ENCODE assay signal across 31 cellular contexts in genomic region chrX:113019958-113020357, GRCh38.
"Had no signal": no experiment of that assay in that cellular context is flagged by ENCODE, and none has a peak within 500 bp of the region (broad histone marks: within the 10 kb centered on the region; RNA-seq: fewer than 3 reads in every experiment).

No MANE protein-coding gene starts in this region.

- FAIRE-seq: TTC549 had no signal

- H3K27ac ChIP-seq: adrenal gland, body of pancreas, brain microvascular endothelial cell, breast epithelium, VCaP had no signal

- H3K36me3 ChIP-seq: adrenal gland, brain microvascular endothelial cell, breast epithelium had no signal

- H3K27me3 ChIP-seq: adrenal gland, body of pancreas, brain microvascular endothelial cell had no signal

- H3K4me1 ChIP-seq: adrenal gland, body of pancreas, breast epithelium had no signal

- DNase-seq: activated B cell treated with CpG ODN at 0.5 μM for 24 hours; activated CD4-positive, alpha-beta memory T cell treated with anti-CD3 and anti-CD28 coated beads for 36 hours; activated CD4-positive, alpha-beta T cell treated with anti-CD3 and anti-CD28 coated beads for 4 hours; activated CD4-positive, alpha-beta T cell treated with anti-CD3 and anti-CD28 coated beads, Interleukin-2, amount 10 ng/mL, durations not matched to agents 24 days and 14 days; activated CD4-positive, alpha-beta T cell treated with anti-CD3 and anti-CD28 coated beads, Interleukin-2, amount 50 U/mL, for 1 hour; activated CD4-positive, alpha-beta T cell treated with anti-CD3 and anti-CD28 coated beads, Interleukin-2, amount 50 U/mL, for 4 hours; activated CD4-positive, CD25-positive, alpha-beta regulatory T cell treated with anti-CD3 and anti-CD28 coated beads, Interleukin-2, amount 50 U/mL, for 72 hours; activated CD8-positive, alpha-beta memory T cell treated with anti-CD3 and anti-CD28 coated beads, Interleukin-2, amount 50 U/mL, for 4 hours; activated CD8-positive, alpha-beta T cell treated with anti-CD3 and anti-CD28 coated beads for 36 hours; activated effector memory CD4-positive, alpha-beta T cell treated with anti-CD3 and anti-CD28 coated beads, Interleukin-2, amount 50 U/mL, for 16 hours; activated gamma-delta T cell treated with Interleukin-2 at 50 U/mL for 16 hours; activated naive CD4-positive, alpha-beta T cell; activated naive CD4-positive, alpha-beta T cell treated with anti-CD3 and anti-CD28 coated beads for 36 hours; activated naive CD4-positive, alpha-beta T cell treated with anti-CD3 and anti-CD28 coated beads, Interleukin-2, amount 50 U/mL, for 16 hours; activated naive CD8-positive, alpha-beta T cell treated with anti-CD3 and anti-CD28 coated beads for 36 hours; activated T-cell treated with anti-CD3 and anti-CD28 coated beads for 4 hours; activated T-cell treated with anti-CD3 and anti-CD28 coated beads, Interleukin-2, amount 50 U/mL, for 1 hour; activated T-cell treated with anti-CD3 and anti-CD28 coated beads, Interleukin-2, amount 50 U/mL, for 4 hours; activated T-cell treated with anti-CD3 and anti-CD28 coated beads, Interleukin-2, amount 50 U/mL, for 72 hours; adrenal gland; amniotic stem cell; aorta; body of pancreas; brain microvascular endothelial cell; central memory CD4-positive, alpha-beta T cell; T-helper 1 cell; T-helper 2 cell; T-helper 9 cell had no signal

- H3K4me3 ChIP-seq: adrenal gland, body of pancreas, breast epithelium had no signal

- H3K9me3 ChIP-seq: adrenal gland, body of pancreas, breast epithelium had no signal
